ENCODE assay signal across 29 cellular contexts in genomic region chr17:17029938-17030337, GRCh38. TPM values are rescaled to one million over a fixed set of nuclear protein-coding genes. Genes with fewer than 3 reads are reported as not detected.
DNase-seq lines count a peak whose midpoint lies in the region; ATAC-seq and TF ChIP-seq lines count a peak whose summit lies in the region.
"Had no signal": no experiment of that assay in that cellular context is flagged by ENCODE, and none has a peak within 500 bp of the region (broad histone marks: within the 10 kb centered on the region; RNA-seq: fewer than 3 reads in every experiment).

No MANE protein-coding gene starts in this region.

- H3K9me3 Mint-ChIP-seq in chondrocyte (ENCODE audit: low read depth), result no peaks in the 10 kb centered on the region
- H3K9me3 Mint-ChIP-seq in type B pancreatic cell, result no peaks in the 10 kb centered on the region

- H3K36me3 Mint-ChIP-seq in chondrocyte (ENCODE audit: low read depth) (no peaks in the 10 kb centered on the region), type B pancreatic cell (no peaks in the 10 kb centered on the region)

- TF ChIP-seq CTCF in chondrocyte (IDR thresholded peaks at IDR 0.05) (no peak), type B pancreatic cell (conservative IDR thresholded peaks at IDR 0.05) (no peak)

- no peak overlapping the region for H3K4me3 ChIP-seq in mesodermal cell (ENCODE audit: extremely low read depth, insufficient read depth, low read length, poor library complexity, severe bottlenecking)
- H3K4me3 ChIP-seq: K562, sigmoid colon, SJCRH30 had no signal

- peak overlapping the region; percentile 41 for H3K27ac ChIP-seq in mesodermal cell (ENCODE audit: low read depth, low read length, severe bottlenecking)
- H3K27ac ChIP-seq: C4-2B, parathyroid adenoma, sigmoid colon, SJCRH30, VCaP had no signal

- no peaks in the 10 kb centered on the region for H3K36me3 ChIP-seq in mesodermal cell (ENCODE audit: control insufficient read depth, insufficient read depth, low read length)
- H3K36me3 ChIP-seq: sigmoid colon, SJCRH30 had no signal

- H3K27me3 Mint-ChIP-seq in chondrocyte (ENCODE audit: low read depth), result no peaks in the 10 kb centered on the region
- H3K27me3 Mint-ChIP-seq in type B pancreatic cell, result no peaks in the 10 kb centered on the region

- DNase-seq in cardiac septum (ENCODE audit: low spot score) (peak; percentile 6), Right ventricle myocardium inferior (ENCODE audit: missing footprints) (no peak), chondrocyte (ENCODE audit: low spot score) (peak; percentile 77), type B pancreatic cell (ENCODE audit: extremely low spot score, unreplicated experiment) (no peak), HPDE6-E6E7 (ENCODE audit: extremely low spot score) (no peak)
- DNase-seq in activated T-cell treated with anti-CD3 and anti-CD28 coated beads, Interleukin-2, amount 50 U/mL, for 48 hours, result no peak
- DNase-seq: activated CD4-positive, alpha-beta T cell treated with anti-CD3 and anti-CD28 coated beads, Interleukin-2, amount 50 U/mL, for 48 hours; activated CD8-positive, alpha-beta memory T cell treated with anti-CD3 and anti-CD28 coated beads, Interleukin-2, amount 50 U/mL, for 48 hours; activated effector memory CD4-positive, alpha-beta T cell treated with Interleukin-2 at 50 U/mL for 16 hours; effector CD4-positive, alpha-beta T cell; foreskin melanocyte; GOT3; NCI-H1694; NCI-H2227 treated with DMSO at 0.1 percent for 48 hours; NCI-H774; sigmoid colon had no signal

- peaks cover 76% of the 10 kb centered on the region for H3K4me1 Mint-ChIP-seq in chondrocyte (ENCODE audit: low read depth)
- H3K4me1 Mint-ChIP-seq in type B pancreatic cell (ENCODE audit: unreplicated experiment), result peaks cover 38% of the 10 kb centered on the region

- ATAC-seq in Right ventricle myocardium inferior (no peak), HG03175 (IDR thresholded peaks at IDR 0.05; ENCODE audit: unreplicated experiment) (no peak)
- ATAC-seq: esophagus mucosa, K562 had no signal

- WGBS in mesodermal cell (ENCODE audit: insufficient coverage in 2 of 2), 2 experiments, result 78 to 85% methylated on average over 5 to 9 of the region's 9 CpGs

- H3K27ac Mint-ChIP-seq in chondrocyte (ENCODE audit: unreplicated experiment) (no peak overlapping the region), type B pancreatic cell (peak overlapping the region; percentile 100)

- intact Hi-C loops in cardiac septum (cut with DNase I) (no loop called here), Right ventricle myocardium inferior (cut with DNase I) (loop anchor here (1.0 kb wide), 1 partner anchor 8 kb away; no protein-coding TSS in a partner anchor)

- H3K4me3 Mint-ChIP-seq in chondrocyte (ENCODE audit: unreplicated experiment) (no peak overlapping the region), type B pancreatic cell (no peak overlapping the region)

- peaks cover 49% of the 10 kb centered on the region for H3K4me1 ChIP-seq in mesodermal cell (ENCODE audit: control insufficient read depth, insufficient read depth, low read length, poor library complexity, severe bottlenecking)

- no peaks in the 10 kb centered on the region for H3K9me3 ChIP-seq in mesodermal cell (ENCODE audit: control insufficient read depth, low read length)
- H3K9me3 ChIP-seq: sigmoid colon, SJCRH30 had no signal

RNA-seq across cellular contexts. Expression of gene MPRIP, which starts 12.3 kb away (rescaled TPM):
- total RNA-seq in cardiac septum, result 554 TPM
- 312 TPM for total RNA-seq in Right ventricle myocardium inferior
- total RNA-seq in chondrocyte, result 197 to 352 TPM (median 345 TPM) in 3 replicates
- 152 TPM for polyA plus RNA-seq in mesodermal cell (2013, experiment 1 of 2)
- polyA plus RNA-seq in mesodermal cell (2013, experiment 2 of 2), result 137 TPM
- 275 and 367 TPM in 2 replicates for total RNA-seq in type B pancreatic cell (ENCODE audit: low replicate concordance)

RNA-seq across cellular contexts. Expression of gene TNFRSF13B, which starts 58.0 kb away (rescaled TPM):
- total RNA-seq in cardiac septum (not detected), Right ventricle myocardium inferior (not detected), chondrocyte (not detected in 3 replicates), type B pancreatic cell (ENCODE audit: low replicate concordance) (not detected in 2 replicates)
- polyA plus RNA-seq in mesodermal cell (2013, experiment 1 of 2), result not detected
- polyA plus RNA-seq in mesodermal cell (2013, experiment 2 of 2), result not detected
- total RNA-seq: A673; K562; myocyte; sigmoid colon; SJCRH30; subcutaneous adipose tissue; T-helper 2 cell treated with Interferon-gamma antibody and Interleukin-4, amounts not matched to agents 100 ng/mL and 5 ng/mL, for 36 hours; urinary bladder had no signal
- polyA plus RNA-seq: K562 had no signal

Comparison
In these comparisons a context has a peak if more than half of its experiments do, and no peak if none do; other contexts are left out.
1. DNase-seq: peak in cardiac septum (single experiment) and chondrocyte (single experiment); none in Right ventricle myocardium inferior (single experiment), type B pancreatic cell (single experiment), activated T-cell treated with anti-CD3 and anti-CD28 coated beads, Interleukin-2, amount 50 U/mL, for 48 hours (0 of 2) and HPDE6-E6E7 (single experiment).